In the genomic region with DNA sequence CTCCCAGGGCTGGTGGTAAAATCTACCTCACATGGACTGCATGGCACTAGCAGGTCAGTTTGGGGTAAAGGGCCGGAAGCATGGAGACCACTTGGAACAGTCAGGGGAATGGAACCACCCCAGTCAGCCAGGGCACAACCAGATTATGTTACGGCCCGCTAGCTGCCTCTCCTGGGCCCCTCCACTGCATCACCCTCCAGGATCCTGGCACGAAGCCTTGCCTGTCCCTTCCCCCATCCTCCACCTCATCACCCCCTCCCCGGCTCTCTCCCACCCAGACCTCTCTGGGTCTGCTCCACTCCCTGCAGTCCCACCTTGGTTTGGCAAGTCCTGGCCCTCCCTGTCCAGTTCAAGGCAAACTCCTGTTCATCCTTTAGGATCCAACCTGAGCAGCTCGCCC, we compare ENCODE assay signal across 18 cellular contexts.
"Had no signal": no experiment of that assay in that cellular context is flagged by ENCODE, and none has a peak within 500 bp of the region (broad histone marks: within the 10 kb centered on the region; RNA-seq: fewer than 3 reads in every experiment).

No MANE protein-coding gene starts in this region.

- H3K4me1 Mint-ChIP-seq: activated naive CD8-positive, alpha-beta T cell treated with anti-CD3 and anti-CD28 coated beads for 36 hours had no signal

- H3K4me3 Mint-ChIP-seq: activated CD4-positive, alpha-beta memory T cell treated with anti-CD3 and anti-CD28 coated beads for 36 hours; activated naive CD8-positive, alpha-beta T cell treated with anti-CD3 and anti-CD28 coated beads for 36 hours; memory B cell; T-cell; type B pancreatic cell had no signal

- H3K27me3 ChIP-seq: colonic mucosa, heart left ventricle, pancreas, right atrium auricular region, spleen, testis had no signal

- DNase-seq: activated CD4-positive, alpha-beta memory T cell treated with anti-CD3 and anti-CD28 coated beads for 36 hours; activated naive CD8-positive, alpha-beta T cell treated with anti-CD3 and anti-CD28 coated beads for 36 hours; activated T-cell treated with anti-CD3 and anti-CD28 coated beads for 4 hours; central memory CD4-positive, alpha-beta T cell; colonic mucosa; heart left ventricle; left cardiac atrium; naive B cell; pancreas; psoas muscle; spleen; stimulated activated CD4-positive, alpha-beta T cell treated with anti-CD3 and anti-CD28 coated beads, Interleukin-4, amount 100 ng/mL, for 24 hours; T-cell; testis had no signal

- H3K27me3 Mint-ChIP-seq: activated CD4-positive, alpha-beta memory T cell treated with anti-CD3 and anti-CD28 coated beads for 36 hours; activated naive CD8-positive, alpha-beta T cell treated with anti-CD3 and anti-CD28 coated beads for 36 hours; memory B cell; naive B cell; T-cell; type B pancreatic cell had no signal

- H3K36me3 ChIP-seq: colonic mucosa had no signal

- H3K4me3 ChIP-seq: colonic mucosa, heart left ventricle, pancreas, psoas muscle, right atrium auricular region, spleen, testis had no signal

- H3K9me3 ChIP-seq: colonic mucosa, heart left ventricle, pancreas, psoas muscle, right atrium auricular region, spleen, testis had no signal

- H3K27ac Mint-ChIP-seq: activated CD4-positive, alpha-beta memory T cell treated with anti-CD3 and anti-CD28 coated beads for 36 hours; activated naive CD8-positive, alpha-beta T cell treated with anti-CD3 and anti-CD28 coated beads for 36 hours; memory B cell; naive B cell; type B pancreatic cell had no signal

- ATAC-seq: heart left ventricle, left cardiac atrium, pancreas, psoas muscle, T-cell had no signal

- H3K9me3 Mint-ChIP-seq: activated CD4-positive, alpha-beta memory T cell treated with anti-CD3 and anti-CD28 coated beads for 36 hours; activated naive CD8-positive, alpha-beta T cell treated with anti-CD3 and anti-CD28 coated beads for 36 hours; memory B cell; naive B cell; T-cell; type B pancreatic cell had no signal

- H3K27ac ChIP-seq: colonic mucosa, epithelial cell of prostate, heart left ventricle, pancreas, psoas muscle, right atrium auricular region, spleen, testis had no signal

- H3K4me1 ChIP-seq: colonic mucosa, pancreas, psoas muscle, spleen had no signal
